8 cellular contexts compared by ENCODE assay signal in genomic region chr2:26345284-26345553, GRCh38. TPM values are rescaled to one million over a fixed set of nuclear protein-coding genes. Genes with fewer than 3 reads are reported as not detected.
A peak's percentile ranks its signal among the peaks of the same experiment; 100 is the strongest.
DNase-seq lines count a peak whose midpoint lies in the region; ATAC-seq, FAIRE-seq and TF ChIP-seq lines count a peak whose summit lies in the region.

No MANE protein-coding gene starts in this region.

- H3K36me3 ChIP-seq in endodermal cell (ENCODE audit: control insufficient read depth, insufficient read depth, low read length): peaks cover 4% of the 10 kb centered on the region
- H3K36me3 ChIP-seq in pancreas: no peaks in the 10 kb centered on the region

- H3K27ac ChIP-seq in endodermal cell (ENCODE audit: low read depth, low read length) (peak overlapping the region; percentile 93), pancreas (peak overlapping the region; percentile 79 to 92 (median 89))

- TF ChIP-seq CTCF in endodermal cell (conservative IDR thresholded peaks at IDR 0.05) (no peak), pancreas (IDR thresholded peaks at IDR 0.05) (no peak)

- peak overlapping the region; percentile 96 for H3K4me3 Mint-ChIP-seq in endodermal cell

- H3K4me1 ChIP-seq in endodermal cell (ENCODE audit: control insufficient read depth, insufficient read depth, low read length): peaks cover 4% of the 10 kb centered on the region
- H3K4me1 ChIP-seq in pancreas: peaks cover 19 to 27% (median 23%) of the 10 kb centered on the region in 3 donors

- H3K36me3 Mint-ChIP-seq in endodermal cell (ENCODE audit: low read depth): peaks cover 9% of the 10 kb centered on the region

- intact Hi-C loops in pancreas (cut with DNase I): no loop called here
- intact Hi-C loops in left colon (cut with DNase I, micrococcal nuclease): no loop called here

- ATAC-seq in pancreas (no peak), left colon (no peak), HG02840 (IDR thresholded peaks at IDR 0.05; ENCODE audit: low FRiP score, unreplicated experiment) (no peak)

- H3K27ac Mint-ChIP-seq in endodermal cell: peak overlapping the region; percentile 100

- H3K9ac ChIP-seq in endodermal cell (ENCODE audit: extremely low read depth, low read length, poor library complexity, severe bottlenecking): peak overlapping the region; percentile 97

- no peaks in the 10 kb centered on the region for H3K9me3 Mint-ChIP-seq in endodermal cell

- H3K4me1 Mint-ChIP-seq in endodermal cell: peaks cover 36% of the 10 kb centered on the region

- WGBS in endodermal cell (ENCODE audit: insufficient coverage in 1 of 2, insufficient read length in 1 of 2), 2 experiments: 0% methylated on average over 9 of the region's 9 CpGs
- WGBS in pancreas, 2 donors: 0% methylated on average over 9 of the region's 9 CpGs

- H3K9me3 ChIP-seq in endodermal cell (ENCODE audit: control insufficient read depth, low read length) (no peaks in the 10 kb centered on the region), pancreas (no peaks in the 10 kb centered on the region)

- H3K4me3 ChIP-seq in GM08714 (ENCODE audit: low read length) (peak overlapping the region; percentile 96), endodermal cell (ENCODE audit: low read length) (peak overlapping the region; percentile 96), pancreas (peak overlapping the region; percentile 62 to 88 (median 76))

- H3K27me3 Mint-ChIP-seq in endodermal cell (ENCODE audit: insufficient read depth): no peaks in the 10 kb centered on the region

- DNase-seq in NCI-H69 (lab: John Stamatoyannopoulos, UW) (peak; percentile 61), endodermal cell (no peak), pancreas (no peak), left colon (no peak), NCI-H510A (lab: John Stamatoyannopoulos, UW) (no peak), NCI-H526 treated with DMSO at 0.1 percent for 48 hours (lab: John Stamatoyannopoulos, UW) (no peak)

- no peaks in the 10 kb centered on the region for H3K27me3 ChIP-seq in endodermal cell (ENCODE audit: control insufficient read depth, insufficient read depth, low read length, poor library complexity, severe bottlenecking)
- no peaks in the 10 kb centered on the region for H3K27me3 ChIP-seq in pancreas

- FAIRE-seq in pancreas (lab: Jason Lieb, UNC): no peak

RNA-seq across cellular contexts. Expression of gene SELENOI, which starts 0.7 kb away (rescaled TPM):
- 10 to 100 TPM; 59.3 to 77.1 TPM for total RNA-seq in endodermal cell
- polyA plus RNA-seq in endodermal cell (2013, experiment 1 of 2): 20.4 TPM
- 20.2 TPM for polyA plus RNA-seq in endodermal cell (2013, experiment 2 of 2)
- 10 to 100 TPM in 5 of 6 donors, 1 to 10 TPM in 1; 8.2 to 16.5 (median 13.4) TPM for total RNA-seq in pancreas
- 1 to 10 TPM; 1.9 to 6.7 TPM for polyA plus RNA-seq in pancreas
- 10 to 100 TPM; 31.7 to 44.5 TPM for total RNA-seq in left colon

RNA-seq across cellular contexts. Expression of gene ADGRF3, which starts 1.4 kb away (rescaled TPM):
- under 1 TPM; 0.35 to 0.93 TPM for total RNA-seq in endodermal cell
- 0.07 TPM for polyA plus RNA-seq in endodermal cell (2013, experiment 1 of 2)
- 0.08 TPM for polyA plus RNA-seq in endodermal cell (2013, experiment 2 of 2)
- 1 to 10 TPM in 1 of 6 donors, under 1 TPM in 5; 0.28 to 1.1 (median 0.57) TPM for total RNA-seq in pancreas
- 1 to 10 TPM in 1 of 2 donors, under 1 TPM in 1; 0.87 to 1.4 TPM for polyA plus RNA-seq in pancreas
- total RNA-seq in left colon: under 1 TPM; 0.34 to 0.49 TPM

RNA-seq across cellular contexts. Expression of gene DRC1, which starts 56.5 kb away (rescaled TPM):
- total RNA-seq in endodermal cell (under 1 TPM; 0.33 to 0.48 TPM), pancreas (not detected), left colon (not detected)
- 1.0 TPM for polyA plus RNA-seq in endodermal cell (2013, experiment 1 of 2)
- polyA plus RNA-seq in endodermal cell (2013, experiment 2 of 2): 0.91 TPM
- under 1 TPM; 0.19 to 0.54 TPM for polyA plus RNA-seq in pancreas
